In the genomic region with DNA sequence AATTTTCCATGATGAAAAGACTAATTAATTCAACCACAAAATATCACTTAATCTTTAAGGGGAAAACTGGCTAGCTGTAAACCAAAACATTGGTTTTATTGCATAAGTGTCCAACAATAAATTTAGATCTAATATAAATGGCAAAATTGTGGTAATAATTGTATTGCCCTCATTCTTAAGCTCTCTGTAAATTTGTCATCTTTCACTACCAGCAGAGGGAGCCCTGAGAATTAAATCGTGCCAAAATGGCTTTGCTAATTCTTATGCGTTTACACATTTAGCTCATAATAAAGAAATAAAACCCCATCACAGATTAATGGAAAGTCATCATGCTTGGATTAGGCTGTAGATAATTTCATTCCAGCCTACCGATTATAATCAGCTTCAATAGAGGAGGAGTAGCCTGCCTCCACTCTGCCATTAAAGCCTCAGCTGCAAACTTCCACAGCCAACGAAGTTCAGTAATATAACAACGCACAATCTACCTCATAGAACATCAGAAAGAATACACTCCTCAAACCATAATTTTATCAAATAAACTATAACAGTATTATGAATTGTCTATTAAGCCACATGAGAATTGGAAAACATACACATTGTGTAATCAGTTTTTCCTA, we compare ENCODE assay signal across 2 cellular contexts.
TF ChIP-seq lines count a peak whose summit lies in the region.

No MANE protein-coding gene starts in this region.

TF ChIP-seq in GM12878, 131 proteins besides CTCF, POLR2A, EP300 and RAD21:
- TF ChIP-seq, protein P1, sequence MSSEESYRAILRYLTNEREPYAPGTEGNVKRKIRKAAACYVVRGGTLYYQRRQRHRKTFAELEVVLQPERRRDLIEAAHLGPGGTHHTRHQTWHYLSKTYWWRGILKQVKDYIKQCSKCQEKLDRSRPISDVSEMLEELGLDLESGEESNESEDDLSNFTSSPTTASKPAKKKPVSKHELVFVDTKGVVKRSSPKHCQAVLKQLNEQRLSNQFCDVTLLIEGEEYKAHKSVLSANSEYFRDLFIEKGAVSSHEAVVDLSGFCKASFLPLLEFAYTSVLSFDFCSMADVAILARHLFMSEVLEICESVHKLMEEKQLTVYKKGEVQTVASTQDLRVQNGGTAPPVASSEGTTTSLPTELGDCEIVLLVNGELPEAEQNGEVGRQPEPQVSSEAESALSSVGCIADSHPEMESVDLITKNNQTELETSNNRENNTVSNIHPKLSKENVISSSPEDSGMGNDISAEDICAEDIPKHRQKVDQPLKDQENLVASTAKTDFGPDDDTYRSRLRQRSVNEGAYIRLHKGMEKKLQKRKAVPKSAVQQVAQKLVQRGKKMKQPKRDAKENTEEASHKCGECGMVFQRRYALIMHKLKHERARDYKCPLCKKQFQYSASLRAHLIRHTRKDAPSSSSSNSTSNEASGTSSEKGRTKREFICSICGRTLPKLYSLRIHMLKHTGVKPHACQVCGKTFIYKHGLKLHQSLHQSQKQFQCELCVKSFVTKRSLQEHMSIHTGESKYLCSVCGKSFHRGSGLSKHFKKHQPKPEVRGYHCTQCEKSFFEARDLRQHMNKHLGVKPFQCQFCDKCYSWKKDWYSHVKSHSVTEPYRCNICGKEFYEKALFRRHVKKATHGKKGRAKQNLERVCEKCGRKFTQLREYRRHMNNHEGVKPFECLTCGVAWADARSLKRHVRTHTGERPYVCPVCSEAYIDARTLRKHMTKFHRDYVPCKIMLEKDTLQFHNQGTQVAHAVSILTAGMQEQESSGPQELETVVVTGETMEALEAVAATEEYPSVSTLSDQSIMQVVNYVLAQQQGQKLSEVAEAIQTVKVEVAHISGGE (CRISPR knock-in tag; IDR thresholded peaks at IDR 0.05) = no peak
- TF ChIP-seq ZNF622 (IDR thresholded peaks at IDR 0.05) (no peak), SMC3 (IDR thresholded peaks at IDR 0.05; ENCODE audit: borderline replicate concordance, low read length) (peak; percentile 34; the same call in 1 of the 2 replicates), BHLHE40 (IDR thresholded peaks at IDR 0.05; ENCODE audit: borderline replicate concordance in 1 of 2, low read depth in 2 of 2, low read length in 1 of 2) (no peak)

TF ChIP-seq in HepG2, 621 proteins besides CTCF, POLR2A, EP300 and RAD21:
- TF ChIP-seq, protein P2, sequence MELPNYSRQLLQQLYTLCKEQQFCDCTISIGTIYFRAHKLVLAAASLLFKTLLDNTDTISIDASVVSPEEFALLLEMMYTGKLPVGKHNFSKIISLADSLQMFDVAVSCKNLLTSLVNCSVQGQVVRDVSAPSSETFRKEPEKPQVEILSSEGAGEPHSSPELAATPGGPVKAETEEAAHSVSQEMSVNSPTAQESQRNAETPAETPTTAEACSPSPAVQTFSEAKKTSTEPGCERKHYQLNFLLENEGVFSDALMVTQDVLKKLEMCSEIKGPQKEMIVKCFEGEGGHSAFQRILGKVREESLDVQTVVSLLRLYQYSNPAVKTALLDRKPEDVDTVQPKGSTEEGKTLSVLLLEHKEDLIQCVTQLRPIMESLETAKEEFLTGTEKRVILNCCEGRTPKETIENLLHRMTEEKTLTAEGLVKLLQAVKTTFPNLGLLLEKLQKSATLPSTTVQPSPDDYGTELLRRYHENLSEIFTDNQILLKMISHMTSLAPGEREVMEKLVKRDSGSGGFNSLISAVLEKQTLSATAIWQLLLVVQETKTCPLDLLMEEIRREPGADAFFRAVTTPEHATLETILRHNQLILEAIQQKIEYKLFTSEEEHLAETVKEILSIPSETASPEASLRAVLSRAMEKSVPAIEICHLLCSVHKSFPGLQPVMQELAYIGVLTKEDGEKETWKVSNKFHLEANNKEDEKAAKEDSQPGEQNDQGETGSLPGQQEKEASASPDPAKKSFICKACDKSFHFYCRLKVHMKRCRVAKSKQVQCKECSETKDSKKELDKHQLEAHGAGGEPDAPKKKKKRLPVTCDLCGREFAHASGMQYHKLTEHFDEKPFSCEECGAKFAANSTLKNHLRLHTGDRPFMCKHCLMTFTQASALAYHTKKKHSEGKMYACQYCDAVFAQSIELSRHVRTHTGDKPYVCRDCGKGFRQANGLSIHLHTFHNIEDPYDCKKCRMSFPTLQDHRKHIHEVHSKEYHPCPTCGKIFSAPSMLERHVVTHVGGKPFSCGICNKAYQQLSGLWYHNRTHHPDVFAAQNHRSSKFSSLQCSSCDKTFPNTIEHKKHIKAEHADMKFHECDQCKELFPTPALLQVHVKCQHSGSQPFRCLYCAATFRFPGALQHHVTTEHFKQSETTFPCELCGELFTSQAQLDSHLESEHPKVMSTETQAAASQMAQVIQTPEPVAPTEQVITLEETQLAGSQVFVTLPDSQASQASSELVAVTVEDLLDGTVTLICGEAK (IDR thresholded peaks at IDR 0.05) = no peak
- TF ChIP-seq, protein P2 (CRISPR knock-in tag; IDR thresholded peaks at IDR 0.05) = no peak
- TF ChIP-seq ZNF749 (CRISPR knock-in tag; IDR thresholded peaks at IDR 0.05; ENCODE audit: borderline replicate concordance) (no peak), RAD51 (IDR thresholded peaks at IDR 0.05; ENCODE audit: borderline replicate concordance) (no peak), SMC3 (IDR thresholded peaks at IDR 0.05; ENCODE audit: low read length) (peak; percentile 49; the same call in 1 of the 2 replicates), STAG1 (CRISPR knock-in tag; IDR thresholded peaks at IDR 0.05) (peak; percentile 37; the same call in 1 of the 2 replicates), ZMYM4 (CRISPR knock-in tag; IDR thresholded peaks at IDR 0.05) (no peak)
- TF ChIP-seq, protein P3, sequence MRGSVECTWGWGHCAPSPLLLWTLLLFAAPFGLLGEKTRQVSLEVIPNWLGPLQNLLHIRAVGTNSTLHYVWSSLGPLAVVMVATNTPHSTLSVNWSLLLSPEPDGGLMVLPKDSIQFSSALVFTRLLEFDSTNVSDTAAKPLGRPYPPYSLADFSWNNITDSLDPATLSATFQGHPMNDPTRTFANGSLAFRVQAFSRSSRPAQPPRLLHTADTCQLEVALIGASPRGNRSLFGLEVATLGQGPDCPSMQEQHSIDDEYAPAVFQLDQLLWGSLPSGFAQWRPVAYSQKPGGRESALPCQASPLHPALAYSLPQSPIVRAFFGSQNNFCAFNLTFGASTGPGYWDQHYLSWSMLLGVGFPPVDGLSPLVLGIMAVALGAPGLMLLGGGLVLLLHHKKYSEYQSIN (CRISPR knock-in tag; IDR thresholded peaks at IDR 0.05; ENCODE audit: borderline replicate concordance) = no peak
